Comparison of ENCODE assay signal across 29 cellular contexts in genomic region chr5:175831507-175831906, GRCh38. TPM values are rescaled to one million over a fixed set of nuclear protein-coding genes. Genes with fewer than 3 reads are reported as not detected.
"Had no signal": no experiment of that assay in that cellular context is flagged by ENCODE, and none has a peak within 500 bp of the region (broad histone marks: within the 10 kb centered on the region; RNA-seq: fewer than 3 reads in every experiment).

No MANE protein-coding gene starts in this region.

- H3K4me3 Mint-ChIP-seq: activated B cell treated with CpG ODN at 0.5 μM for 24 hours; activated CD4-positive, alpha-beta memory T cell treated with anti-CD3 and anti-CD28 coated beads, Interleukin-2, amount 10 ng/mL, durations not matched to agents 7 days and 5 days; activated CD4-positive, alpha-beta T cell treated with anti-CD3 and anti-CD28 coated beads for 36 hours; activated naive CD4-positive, alpha-beta T cell treated with anti-CD3 and anti-CD28 coated beads for 36 hours; activated naive CD8-positive, alpha-beta T cell; activated T-helper 17 cell treated with anti-CD3 and anti-CD28 coated beads, Interleukin-2, amount 50 U/mL, for 72 hours; T-cell had no signal

- H3K4me3 ChIP-seq: SK-N-MC had no signal

- DNase-seq: activated B cell treated with CpG ODN at 0.5 μM for 24 hours; activated CD4-positive, alpha-beta memory T cell treated with anti-CD3 and anti-CD28 coated beads, Interleukin-2, amount 10 ng/mL, durations not matched to agents 7 days and 5 days; activated CD4-positive, alpha-beta T cell treated with anti-CD3 and anti-CD28 coated beads for 36 hours; activated CD4-positive, alpha-beta T cell treated with anti-CD3 and anti-CD28 coated beads, Interleukin-2, amount 50 U/mL, for 1 hour; activated gamma-delta T cell; activated naive CD4-positive, alpha-beta T cell treated with anti-CD3 and anti-CD28 coated beads for 36 hours; activated T-cell treated with anti-CD3 and anti-CD28 coated beads for 4 hours; activated T-cell treated with anti-CD3 and anti-CD28 coated beads, Interleukin-2, amount 50 U/mL, for 48 hours; KG1; NCI-H1092; NCI-H1417; NCI-H1930; NCI-H2171; NCI-H2227 treated with DMSO at 0.1 percent for 48 hours; NCI-H526 treated with DMSO at 0.1 percent for 48 hours; NCI-H82; RPMI8226; T-cell; T-helper 2 cell; T1000 had no signal

- H3K27me3 Mint-ChIP-seq: activated B cell treated with CpG ODN at 0.5 μM for 24 hours; activated naive CD8-positive, alpha-beta T cell; activated T-helper 17 cell treated with anti-CD3 and anti-CD28 coated beads, Interleukin-2, amount 50 U/mL, for 72 hours; T-cell had no signal

- H3K9me3 Mint-ChIP-seq: activated B cell treated with CpG ODN at 0.5 μM for 24 hours; activated CD4-positive, alpha-beta memory T cell treated with anti-CD3 and anti-CD28 coated beads, Interleukin-2, amount 10 ng/mL, durations not matched to agents 7 days and 5 days; activated naive CD4-positive, alpha-beta T cell treated with anti-CD3 and anti-CD28 coated beads for 36 hours; activated T-helper 17 cell treated with anti-CD3 and anti-CD28 coated beads, Interleukin-2, amount 50 U/mL, for 72 hours; T-cell had no signal

- FAIRE-seq: TTC549 had no signal

- H3K27ac ChIP-seq: SK-N-MC had no signal

- H3K4me1 Mint-ChIP-seq: activated B cell treated with CpG ODN at 0.5 μM for 24 hours; activated CD4-positive, alpha-beta memory T cell treated with anti-CD3 and anti-CD28 coated beads, Interleukin-2, amount 10 ng/mL, durations not matched to agents 7 days and 5 days; activated CD4-positive, alpha-beta T cell treated with anti-CD3 and anti-CD28 coated beads for 36 hours; activated T-helper 17 cell treated with anti-CD3 and anti-CD28 coated beads, Interleukin-2, amount 50 U/mL, for 72 hours; T-cell had no signal

- H3K27ac Mint-ChIP-seq: activated B cell treated with CpG ODN at 0.5 μM for 24 hours; activated CD4-positive, alpha-beta memory T cell treated with anti-CD3 and anti-CD28 coated beads, Interleukin-2, amount 10 ng/mL, durations not matched to agents 7 days and 5 days; activated CD4-positive, alpha-beta T cell treated with anti-CD3 and anti-CD28 coated beads for 36 hours; activated naive CD4-positive, alpha-beta T cell treated with anti-CD3 and anti-CD28 coated beads for 36 hours; activated naive CD8-positive, alpha-beta T cell; activated T-helper 17 cell treated with anti-CD3 and anti-CD28 coated beads, Interleukin-2, amount 50 U/mL, for 72 hours; T-cell had no signal

- ATAC-seq: activated CD4-positive, alpha-beta T cell treated with anti-CD3 and anti-CD28 coated beads for 36 hours; activated T-helper 17 cell treated with anti-CD3 and anti-CD28 coated beads, Interleukin-2, amount 50 U/mL, for 72 hours; Right ventricle myocardium inferior; T-cell had no signal

RNA-seq across cellular contexts. Expression of gene CPLX2, which starts 39.9 kb away (rescaled TPM):
- total RNA-seq: activated B cell treated with CpG ODN at 0.5 μM for 24 hours; activated CD4-positive, alpha-beta memory T cell treated with anti-CD3 and anti-CD28 coated beads, Interleukin-2, amount 10 ng/mL, durations not matched to agents 7 days and 5 days; activated CD4-positive, alpha-beta T cell treated with anti-CD3 and anti-CD28 coated beads for 36 hours; activated CD8-positive, alpha-beta memory T cell treated with anti-CD3 and anti-CD28 coated beads for 36 hours; activated naive CD4-positive, alpha-beta T cell treated with anti-CD3 and anti-CD28 coated beads for 36 hours; activated T-helper 17 cell treated with anti-CD3 and anti-CD28 coated beads, Interleukin-2, amount 50 U/mL, for 72 hours; cardiac septum; MCF 10A; OCI-LY7; Right ventricle myocardium inferior; T-cell had no signal
